1 cellular context compared by ENCODE assay signal in the genomic region with DNA sequence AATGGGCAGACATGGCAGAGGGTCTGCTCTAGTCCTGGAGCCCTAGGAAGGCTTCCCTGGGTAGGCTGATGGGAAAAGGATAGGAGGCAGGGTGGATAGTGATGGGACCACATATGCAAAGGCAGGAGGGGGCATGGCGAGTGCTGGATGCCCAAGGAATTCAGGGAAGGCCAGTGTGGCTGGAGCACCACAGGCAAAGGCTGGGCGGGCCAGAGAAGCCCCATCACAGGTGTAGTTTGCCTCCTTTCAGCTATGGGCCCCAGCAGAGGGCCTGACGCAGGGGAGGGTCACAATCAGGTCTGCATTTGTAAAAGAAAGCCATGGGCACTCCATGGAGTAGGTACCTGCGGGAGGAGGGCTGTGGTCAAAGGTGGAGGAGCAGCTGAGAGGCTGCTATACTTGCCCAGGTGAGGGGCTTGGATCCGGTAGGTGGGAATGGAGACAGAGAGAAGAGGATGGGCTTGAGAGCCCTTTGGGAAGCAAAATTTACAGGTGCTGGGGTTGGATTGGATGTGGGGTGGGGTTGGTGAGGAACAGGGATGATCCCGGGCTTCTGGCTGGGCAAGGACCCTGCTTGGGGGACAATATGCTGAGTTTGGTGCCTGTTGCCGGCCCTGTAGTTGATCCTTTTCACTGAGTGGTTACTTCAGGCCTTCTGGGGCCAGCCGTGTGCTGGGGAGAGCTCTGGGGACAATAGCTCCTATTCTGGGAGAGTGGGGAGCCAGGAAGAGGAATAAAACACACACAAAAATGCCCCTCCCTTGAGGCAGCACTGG.
TF ChIP-seq lines count a peak whose summit lies in the region.

No MANE protein-coding gene starts in this region.

TF ChIP-seq in K562, 482 proteins besides CTCF, POLR2A, EP300 and RAD21:
- TF ChIP-seq MYC (IDR thresholded peaks at IDR 0.05; ENCODE audit: low read depth, low read length): no peak
- TF ChIP-seq MYC (CRISPR knock-in tag; IDR thresholded peaks at IDR 0.05; ENCODE audit: borderline replicate concordance, low read depth): peak; percentile 70; the same call in 1 of the 2 replicates
- no peak for TF ChIP-seq ZNF124 (CRISPR knock-in tag; IDR thresholded peaks at IDR 0.05)
- TF ChIP-seq, protein P1, sequence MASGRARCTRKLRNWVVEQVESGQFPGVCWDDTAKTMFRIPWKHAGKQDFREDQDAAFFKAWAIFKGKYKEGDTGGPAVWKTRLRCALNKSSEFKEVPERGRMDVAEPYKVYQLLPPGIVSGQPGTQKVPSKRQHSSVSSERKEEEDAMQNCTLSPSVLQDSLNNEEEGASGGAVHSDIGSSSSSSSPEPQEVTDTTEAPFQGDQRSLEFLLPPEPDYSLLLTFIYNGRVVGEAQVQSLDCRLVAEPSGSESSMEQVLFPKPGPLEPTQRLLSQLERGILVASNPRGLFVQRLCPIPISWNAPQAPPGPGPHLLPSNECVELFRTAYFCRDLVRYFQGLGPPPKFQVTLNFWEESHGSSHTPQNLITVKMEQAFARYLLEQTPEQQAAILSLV (tag; IDR thresholded peaks at IDR 0.05): no peak
